In genomic region chr9:3993783-3994182, GRCh38 we compare ENCODE assay signal across 22 cellular contexts.
"Had no signal": no experiment of that assay in that cellular context is flagged by ENCODE, and none has a peak within 500 bp of the region (broad histone marks: within the 10 kb centered on the region; RNA-seq: fewer than 3 reads in every experiment).

No MANE protein-coding gene starts in this region.

- H3K27ac Mint-ChIP-seq: activated naive CD8-positive, alpha-beta T cell; activated T-helper 2 cell treated with anti-CD3 and anti-CD28 coated beads, Interferon-gamma antibody, Interleukin-2, Interleukin-4, amounts not matched to agents 10 μg/mL and 5 μg/mL and 100 μg/mL, durations not matched to agents 14 hours and 24 hours and 36 hours; natural killer cell treated with Interleukin-12 subunit alpha and Interleukin-12 subunit beta and Interleukin-15 and Interleukin-18, amount 100 ng/mL, for 72 hours had no signal

- H2AFZ ChIP-seq: parathyroid adenoma had no signal

- ATAC-seq: activated T-cell treated with anti-CD3 and anti-CD28 coated beads, Interleukin-2, amount 50 U/mL, for 4 hours; gastrocnemius medialis; natural killer cell treated with Interleukin-12 subunit alpha and Interleukin-12 subunit beta and Interleukin-15 and Interleukin-18, amount 100 ng/mL, for 72 hours; stimulated activated naive CD8-positive, alpha-beta T cell treated with anti-CD3 and anti-CD28 coated beads, Interleukin-15, Interleukin-2, amounts not matched to agents 100 U/mL and 50 U/mL, for 24 hours; upper lobe of right lung had no signal

- H3K4me3 Mint-ChIP-seq: activated naive CD8-positive, alpha-beta T cell; activated T-cell treated with anti-CD3 and anti-CD28 coated beads, Interleukin-2, amount 50 U/mL, for 4 hours; natural killer cell treated with Interleukin-12 subunit alpha and Interleukin-12 subunit beta and Interleukin-15 and Interleukin-18, amount 100 ng/mL, for 72 hours had no signal

- H3K79me2 ChIP-seq: parathyroid adenoma had no signal

- FAIRE-seq: astrocyte, islet of Langerhans had no signal

- H3K27me3 ChIP-seq: adrenal gland, esophagus squamous epithelium, gastrocnemius medialis, thyroid gland, upper lobe of right lung had no signal

- H3K9me3 ChIP-seq: esophagus squamous epithelium, gastrocnemius medialis, thyroid gland, upper lobe of right lung had no signal

- H3K36me3 ChIP-seq: adrenal gland, esophagus squamous epithelium, gastrocnemius medialis, thyroid gland, upper lobe of right lung had no signal

- H3K27ac ChIP-seq: adrenal gland, esophagus squamous epithelium, gastrocnemius medialis, parathyroid adenoma, upper lobe of right lung had no signal

- DNase-seq: activated CD4-positive, alpha-beta T cell treated with anti-CD3 and anti-CD28 coated beads, Interleukin-2, amount 50 U/mL, for 48 hours; activated CD8-positive, alpha-beta memory T cell treated with anti-CD3 and anti-CD28 coated beads, Interleukin-2, amount 50 U/mL, for 48 hours; activated naive CD4-positive, alpha-beta T cell; activated T-cell treated with anti-CD3 and anti-CD28 coated beads, Interleukin-2, amount 50 U/mL, for 4 hours; adrenal gland; central memory CD4-positive, alpha-beta T cell; dermis blood vessel endothelial cell; esophagus squamous epithelium; gastrocnemius medialis; left ventricle myocardium superior; midbrain; right cardiac atrium; stimulated activated CD4-positive, alpha-beta T cell treated with anti-CD3 and anti-CD28 coated beads, Interleukin-4, amount 100 ng/mL, for 24 hours; stimulated activated naive CD8-positive, alpha-beta T cell treated with anti-CD3 and anti-CD28 coated beads, Interleukin-15, Interleukin-2, amounts not matched to agents 100 U/mL and 50 U/mL, for 24 hours; thyroid gland; upper lobe of right lung had no signal

- H3K27me3 Mint-ChIP-seq: activated naive CD8-positive, alpha-beta T cell had no signal

- H3K9ac ChIP-seq: parathyroid adenoma had no signal

- H3K4me3 ChIP-seq: adrenal gland, esophagus squamous epithelium, gastrocnemius medialis, thyroid gland, upper lobe of right lung had no signal

- H3K4me1 ChIP-seq: adrenal gland, gastrocnemius medialis, parathyroid adenoma, upper lobe of right lung had no signal
